ENCODE assay signal across 1 cellular context in genomic region chr22:50171319-50171964, GRCh38.
TF ChIP-seq lines count a peak whose summit lies in the region.

No MANE protein-coding gene starts in this region.

TF ChIP-seq in HepG2, 621 proteins besides CTCF, POLR2A, EP300 and RAD21 (continues in another document):
- no peak for TF ChIP-seq SMARCE1 (IDR thresholded peaks at IDR 0.05; ENCODE audit: borderline replicate concordance)
- TF ChIP-seq HHEX (CRISPR knock-in tag; IDR thresholded peaks at IDR 0.05), result no peak
- no peak for TF ChIP-seq KAT2B (IDR thresholded peaks at IDR 0.05; ENCODE audit: borderline replicate concordance, low read depth, low read length)
- TF ChIP-seq DNMT1 (CRISPR knock-in tag; IDR thresholded peaks at IDR 0.05), result no peak
- no peak for TF ChIP-seq ZNF383 (CRISPR knock-in tag; IDR thresholded peaks at IDR 0.05; ENCODE audit: borderline replicate concordance)
- TF ChIP-seq ZNF30 (CRISPR knock-in tag; IDR thresholded peaks at IDR 0.05), result no peak
- no peak for TF ChIP-seq SALL2 (CRISPR knock-in tag; IDR thresholded peaks at IDR 0.05)
- TF ChIP-seq ZNF441 (CRISPR knock-in tag; IDR thresholded peaks at IDR 0.05; ENCODE audit: borderline replicate concordance), result no peak
- TF ChIP-seq TBX2 (CRISPR knock-in tag; IDR thresholded peaks at IDR 0.05; ENCODE audit: borderline replicate concordance), result no peak
- no peak for TF ChIP-seq KDM2A (CRISPR knock-in tag; IDR thresholded peaks at IDR 0.05; ENCODE audit: borderline replicate concordance, low read depth)
- TF ChIP-seq SP1 (IDR thresholded peaks at IDR 0.05), result no peak
- TF ChIP-seq SP1 (CRISPR knock-in tag; IDR thresholded peaks at IDR 0.05), result no peak
- no peak for TF ChIP-seq RXRB (CRISPR knock-in tag; IDR thresholded peaks at IDR 0.05; ENCODE audit: borderline replicate concordance)
- no peak for TF ChIP-seq TCF7 (IDR thresholded peaks at IDR 0.05; ENCODE audit: low read depth)
- TF ChIP-seq ZNF451 (CRISPR knock-in tag; IDR thresholded peaks at IDR 0.05), result 0 out of 2 replicates have a peak, but pooled peaks have one; percentile 38
- TF ChIP-seq ZNF547 (CRISPR knock-in tag; IDR thresholded peaks at IDR 0.05), result peak; percentile 61; the same call in 1 of the 2 replicates
- TF ChIP-seq ZNF280B (CRISPR knock-in tag; IDR thresholded peaks at IDR 0.05; ENCODE audit: borderline replicate concordance), result 0 out of 2 replicates have a peak, but pooled peaks have one; percentile 1
- no peak for TF ChIP-seq KAT8 (CRISPR knock-in tag; IDR thresholded peaks at IDR 0.05)
- no peak for TF ChIP-seq CSRNP2 (CRISPR knock-in tag; conservative IDR thresholded peaks at IDR 0.05; ENCODE audit: low read depth)
- no peak for TF ChIP-seq HNRNPUL1 (IDR thresholded peaks at IDR 0.05; ENCODE audit: low read depth, low read length)
- TF ChIP-seq ZNF687 (CRISPR knock-in tag; IDR thresholded peaks at IDR 0.05), result no peak
- TF ChIP-seq TAF15 (IDR thresholded peaks at IDR 0.05; ENCODE audit: low read depth, low read length, poor library complexity, severe bottlenecking), result no peak
- TF ChIP-seq SOX6 (IDR thresholded peaks at IDR 0.05), result no peak
- TF ChIP-seq SOX6 (CRISPR knock-in tag; IDR thresholded peaks at IDR 0.05), result 0 out of 2 replicates have a peak, but pooled peaks have one; percentile 1
- TF ChIP-seq ZNF530 (CRISPR knock-in tag; IDR thresholded peaks at IDR 0.05; ENCODE audit: low read depth), result no peak
- no peak for TF ChIP-seq EHMT2 (IDR thresholded peaks at IDR 0.05; ENCODE audit: borderline replicate concordance, low read depth, low read length)
- no peak for TF ChIP-seq ZNF572 (CRISPR knock-in tag; IDR thresholded peaks at IDR 0.05)
- TF ChIP-seq ZGPAT (CRISPR knock-in tag; IDR thresholded peaks at IDR 0.05), result no peak
- no peak for TF ChIP-seq ZC3H4 (CRISPR knock-in tag; IDR thresholded peaks at IDR 0.05; ENCODE audit: borderline replicate concordance)
- TF ChIP-seq RBM22 (optimal IDR thresholded peaks at IDR 0.05; ENCODE audit: low read length), result no peak
- no peak for TF ChIP-seq SETDB1 (CRISPR knock-in tag; IDR thresholded peaks at IDR 0.05; ENCODE audit: borderline replicate concordance)
- TF ChIP-seq ZNF136 (CRISPR knock-in tag; IDR thresholded peaks at IDR 0.05; ENCODE audit: low read depth), result no peak
- TF ChIP-seq ZNF83 (CRISPR knock-in tag; IDR thresholded peaks at IDR 0.05; ENCODE audit: borderline replicate concordance), result no peak
- TF ChIP-seq YY1 (IDR thresholded peaks at IDR 0.05; ENCODE audit: insufficient read depth, insufficient replicate concordance, low read depth, low read length), result no peak
- no peak for TF ChIP-seq HOMEZ (CRISPR knock-in tag; IDR thresholded peaks at IDR 0.05; ENCODE audit: low read depth)
- no peak for TF ChIP-seq ZBTB10 (CRISPR knock-in tag; IDR thresholded peaks at IDR 0.05; ENCODE audit: borderline replicate concordance)
- TF ChIP-seq SMAD9 (CRISPR knock-in tag; IDR thresholded peaks at IDR 0.05), result no peak
- TF ChIP-seq XBP1 (CRISPR knock-in tag; IDR thresholded peaks at IDR 0.05), result no peak
- no peak for TF ChIP-seq JUNB (CRISPR knock-in tag; IDR thresholded peaks at IDR 0.05; ENCODE audit: borderline replicate concordance)
- 0 out of 2 replicates have a peak, but pooled peaks have one; percentile 15 for TF ChIP-seq PATZ1 (CRISPR knock-in tag; IDR thresholded peaks at IDR 0.05)
- TF ChIP-seq NCOA1 (CRISPR knock-in tag; IDR thresholded peaks at IDR 0.05), result no peak
- TF ChIP-seq ZNF354B (CRISPR knock-in tag; IDR thresholded peaks at IDR 0.05), result no peak
- TF ChIP-seq ZNF513 (CRISPR knock-in tag; conservative IDR thresholded peaks at IDR 0.05), result no peak
- no peak for TF ChIP-seq ZFYVE20 (CRISPR knock-in tag; IDR thresholded peaks at IDR 0.05; ENCODE audit: borderline replicate concordance, low read depth)
- no peak for TF ChIP-seq GMEB1 (CRISPR knock-in tag; IDR thresholded peaks at IDR 0.05; ENCODE audit: borderline replicate concordance)
- TF ChIP-seq PRPF4 (IDR thresholded peaks at IDR 0.05; ENCODE audit: low read depth, low read length, poor library complexity, severe bottlenecking), result no peak
- TF ChIP-seq ZIK1 (CRISPR knock-in tag; IDR thresholded peaks at IDR 0.05; ENCODE audit: borderline replicate concordance, low read depth), result no peak
- TF ChIP-seq RFX5 (IDR thresholded peaks at IDR 0.05; ENCODE audit: low read depth, low read length), result no peak
